ENCODE assay signal across 18 cellular contexts in genomic region chr9:90814355-90814754, GRCh38. TPM values are rescaled to one million over a fixed set of nuclear protein-coding genes. Genes with fewer than 3 reads are reported as not detected.
"Had no signal": no experiment of that assay in that cellular context is flagged by ENCODE, and none has a peak within 500 bp of the region (broad histone marks: within the 10 kb centered on the region; RNA-seq: fewer than 3 reads in every experiment).

No MANE protein-coding gene starts in this region.

- H3K4me3 ChIP-seq: body of pancreas, coronary artery, right lobe of liver had no signal

- H3K27ac Mint-ChIP-seq: activated naive CD8-positive, alpha-beta T cell treated with anti-CD3 and anti-CD28 coated beads for 36 hours had no signal

- H3K9me3 ChIP-seq: body of pancreas, right lobe of liver had no signal

- H3K27me3 ChIP-seq: body of pancreas, foreskin keratinocyte, right lobe of liver had no signal

- FAIRE-seq: endothelial cell of umbilical vein had no signal

- DNase-seq: activated CD4-positive, alpha-beta T cell treated with anti-CD3 and anti-CD28 coated beads for 4 hours; activated gamma-delta T cell treated with Interleukin-2 at 50 U/mL for 16 hours; activated naive CD8-positive, alpha-beta T cell treated with anti-CD3 and anti-CD28 coated beads for 36 hours; amygdala; body of pancreas; effector CD8-positive, alpha-beta T cell; foreskin keratinocyte; kidney glomerular epithelial cell; left ventricle myocardium superior; mesendoderm; right lobe of liver; T-helper 1 cell had no signal

- ATAC-seq: body of pancreas, foreskin keratinocyte, left ventricle myocardium superior, right lobe of liver had no signal

- H3K36me3 ChIP-seq: right lobe of liver had no signal

- H3K27ac ChIP-seq: body of pancreas, coronary artery, foreskin keratinocyte, VCaP had no signal

- H3K4me3 Mint-ChIP-seq: activated naive CD8-positive, alpha-beta T cell treated with anti-CD3 and anti-CD28 coated beads for 36 hours; central memory CD8-positive, alpha-beta T cell had no signal

- H3K4me1 ChIP-seq: foreskin keratinocyte, right lobe of liver had no signal

RNA-seq across cellular contexts. Expression of gene SYK, which starts 12.7 kb away (rescaled TPM):
- total RNA-seq: endothelial cell of umbilical vein, osteoblast had no signal
- polyA plus RNA-seq: endothelial cell of umbilical vein, neural cell had no signal
